ENCODE assay signal across 12 cellular contexts in the genomic region with DNA sequence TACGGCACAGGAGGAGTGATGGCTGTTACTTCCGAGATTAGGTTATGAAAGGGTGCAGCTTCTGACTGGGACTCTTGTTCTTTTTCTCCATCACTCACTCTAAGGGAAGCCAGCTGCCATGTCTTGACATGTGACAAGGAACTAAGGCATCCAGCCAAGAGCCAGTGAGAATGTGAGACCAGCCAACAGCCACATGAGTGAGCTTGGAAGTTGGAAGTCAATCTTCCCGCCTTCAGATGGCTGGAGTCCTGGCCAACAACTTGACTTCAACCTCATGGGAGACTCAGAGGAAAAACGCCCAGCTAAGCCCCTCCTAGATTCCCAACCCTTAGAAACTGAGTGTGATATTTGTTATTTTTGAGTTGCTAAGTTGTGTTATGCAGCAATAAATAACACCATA.
DNase-seq lines count a peak whose midpoint lies in the region; ATAC-seq and TF ChIP-seq lines count a peak whose summit lies in the region.
"Had no signal": no experiment of that assay in that cellular context is flagged by ENCODE, and none has a peak within 500 bp of the region (broad histone marks: within the 10 kb centered on the region; RNA-seq: fewer than 3 reads in every experiment).

No MANE protein-coding gene starts in this region.

- peaks cover 25 to 82% (median 31%) of the 10 kb centered on the region in 10 experiments for H3K4me1 ChIP-seq in BLaER1 treated with 17β-estradiol and CSF1 and Interleukin-3, amounts not matched to agents 10 nM and 100 nM
- H3K4me1 ChIP-seq in OCI-LY3 (ENCODE audit: low read length) (peaks cover 39% of the 10 kb centered on the region), mesenchymal stem cell (ENCODE audit: control insufficient read depth, insufficient read depth, low read depth, low read length) (peaks cover 14% of the 10 kb centered on the region)

- H3K27ac ChIP-seq in BLaER1 treated with 17β-estradiol and CSF1 and Interleukin-3, amounts not matched to agents 10 nM and 100 nM, result peak overlapping the region in 7 of 11 experiments; percentile 23 to 86 (median 63); a peak in 10 of 22 replicates
- H3K27ac ChIP-seq in OCI-LY3 (ENCODE audit: low read length) (peak overlapping the region; percentile 98), mesenchymal stem cell (ENCODE audit: low read length, poor library complexity, severe bottlenecking) (no peak overlapping the region)
- H3K27ac ChIP-seq: uterus had no signal

- H2BK15ac ChIP-seq in mesenchymal stem cell (ENCODE audit: low read depth, poor library complexity, severe bottlenecking), result no peak overlapping the region

- no peak overlapping the region for H3K27ac Mint-ChIP-seq in type B pancreatic cell
- no peak overlapping the region for H3K27ac Mint-ChIP-seq in CD14-positive monocyte

- no peaks in the 10 kb centered on the region for H3K27me3 Mint-ChIP-seq in type B pancreatic cell
- H3K27me3 Mint-ChIP-seq in CD14-positive monocyte (ENCODE audit: low read depth in 3 of 3), result peaks cover 0 to 3% (median 0%) of the 10 kb centered on the region in 3 donors

- H3K9me3 ChIP-seq in BLaER1 treated with 17β-estradiol and CSF1 and Interleukin-3, amounts not matched to agents 10 nM and 100 nM (replicated peaks in 1 of 11), result peaks cover 17 to 49% (median 40%) of the 10 kb centered on the region in 11 experiments
- H3K9me3 ChIP-seq in OCI-LY3 (ENCODE audit: insufficient read depth, low read length) (0 out of 2 replicates have a peak, but pooled peaks cover 4% of the 10 kb centered on the region), mesenchymal stem cell (ENCODE audit: control insufficient read depth, low read length) (peaks cover 5% of the 10 kb centered on the region)
- H3K9me3 ChIP-seq: mucosa of descending colon, uterus had no signal

- H4K20me1 ChIP-seq in BLaER1 treated with 17β-estradiol and CSF1 and Interleukin-3, amounts not matched to agents 10 nM and 100 nM, result no peaks in the 10 kb centered on the region
- no peaks in the 10 kb centered on the region for H4K20me1 ChIP-seq in OCI-LY3 (ENCODE audit: insufficient read depth, low read length)

- H3K4ac ChIP-seq in mesenchymal stem cell (ENCODE audit: low read depth in 1 of 2, low read length in 2 of 2), result no peak overlapping the region

- H3K9ac ChIP-seq in BLaER1 treated with 17β-estradiol and CSF1 and Interleukin-3, amounts not matched to agents 10 nM and 100 nM, result no peak overlapping the region; a peak in 1 of 22 replicates
- H3K9ac ChIP-seq in OCI-LY3 (ENCODE audit: low read length) (peak overlapping the region; percentile 64), mesenchymal stem cell (ENCODE audit: low read length) (no peak overlapping the region)

- H3K79me2 ChIP-seq in OCI-LY3 (ENCODE audit: low read length), result no peaks in the 10 kb centered on the region

- peak overlapping the region; percentile 3 for H4K91ac ChIP-seq in mesenchymal stem cell (ENCODE audit: low read length)

- 0 out of 22 replicates have a peak, but pooled peaks cover 0 to 3% (median 0%) of the 10 kb centered on the region in 11 experiments for H3K36me3 ChIP-seq in BLaER1 treated with 17β-estradiol and CSF1 and Interleukin-3, amounts not matched to agents 10 nM and 100 nM
- H3K36me3 ChIP-seq in OCI-LY3 (replicated peaks; ENCODE audit: low read depth, low read length) (peaks cover 3% of the 10 kb centered on the region), mesenchymal stem cell (ENCODE audit: control insufficient read depth in 1 of 2, insufficient read depth in 2 of 2, low read depth in 1 of 2, low read length in 2 of 2) (no peaks in the 10 kb centered on the region)
- H3K36me3 ChIP-seq: uterus had no signal

- peak overlapping the region; percentile 6 to 42 for H2BK12ac ChIP-seq in mesenchymal stem cell (ENCODE audit: low read length in 2 of 2)

- no peaks in the 10 kb centered on the region for H3K27me3 ChIP-seq in BLaER1 treated with 17β-estradiol and CSF1 and Interleukin-3, amounts not matched to agents 10 nM and 100 nM
- H3K27me3 ChIP-seq in OCI-LY3 (ENCODE audit: low read depth, low read length) (no peaks in the 10 kb centered on the region), mesenchymal stem cell (ENCODE audit: control insufficient read depth in 1 of 2, insufficient read depth in 1 of 2, low read length in 2 of 2) (no peaks in the 10 kb centered on the region)
- H3K27me3 ChIP-seq: uterus had no signal

- no peak overlapping the region for H2AFZ ChIP-seq in OCI-LY3 (ENCODE audit: low read depth, low read length)
- no peak overlapping the region for H2AFZ ChIP-seq in mesenchymal stem cell (ENCODE audit: low read depth, low read length)

- 100% methylated on average over 3 of the region's 4 CpGs for WGBS in mesenchymal stem cell

- peak overlapping the region in 1 of 2 experiments; percentile 2 for H3K18ac ChIP-seq in mesenchymal stem cell (ENCODE audit: low read depth in 1 of 2, low read length in 2 of 2)

- ATAC-seq in SK-N-SH treated with all-trans-retinoic acid at 6 μM for 48 hours (no peak), HG02938 (IDR thresholded peaks at IDR 0.05; ENCODE audit: unreplicated experiment) (no peak)
- ATAC-seq: mucosa of descending colon had no signal

- no peaks in the 10 kb centered on the region for H3K36me3 Mint-ChIP-seq in type B pancreatic cell
- H3K36me3 Mint-ChIP-seq in CD14-positive monocyte, result peaks cover 4 to 6% of the 10 kb centered on the region in 2 donors

- H2BK5ac ChIP-seq in mesenchymal stem cell (ENCODE audit: low read depth, low read length, poor library complexity, severe bottlenecking), result no peak overlapping the region

- H3K4me3 Mint-ChIP-seq in type B pancreatic cell, result no peak overlapping the region
- no peak overlapping the region for H3K4me3 Mint-ChIP-seq in CD14-positive monocyte

- H2AK5ac ChIP-seq in mesenchymal stem cell (ENCODE audit: low read length, severe bottlenecking), result peak overlapping the region; percentile 81

- H3K4me3 ChIP-seq in BLaER1 treated with 17β-estradiol and CSF1 and Interleukin-3, amounts not matched to agents 10 nM and 100 nM, result no peak overlapping the region
- H3K4me3 ChIP-seq in OCI-LY3 (ENCODE audit: low read length), result peak overlapping the region; percentile 63; the same call in 1 of the 2 replicates
- H3K4me3 ChIP-seq in epithelial cell of esophagus (ENCODE audit: low read length), result no peak overlapping the region
- H3K4me3 ChIP-seq in mesenchymal stem cell (ENCODE audit: insufficient read depth in 1 of 2, low read depth in 1 of 2, low read length in 2 of 2), result no peak overlapping the region
- H3K4me3 ChIP-seq: mucosa of descending colon, uterus had no signal

- DNase-seq in epithelial cell of esophagus (ENCODE audit: low read depth) (peak; percentile 27), mesenchymal stem cell (peak; percentile 14), type B pancreatic cell (ENCODE audit: extremely low spot score, unreplicated experiment) (no peak), CD14-positive monocyte (ENCODE audit: low spot score) (no peak)
- DNase-seq: CD8-positive, alpha-beta memory T cell; effector CD4-positive, alpha-beta T cell had no signal

- H3K9me3 Mint-ChIP-seq in type B pancreatic cell, result no peaks in the 10 kb centered on the region
- H3K9me3 Mint-ChIP-seq in CD14-positive monocyte, result peaks cover 0 to 8% (median 7%) of the 10 kb centered on the region in 7 donors

- no peaks in the 10 kb centered on the region for H3K79me1 ChIP-seq in mesenchymal stem cell (replicated peaks; ENCODE audit: low read length, poor library complexity, severe bottlenecking)

- H4K8ac ChIP-seq in mesenchymal stem cell (ENCODE audit: low read length), result peak overlapping the region; percentile 76

- H2BK120ac ChIP-seq in mesenchymal stem cell (ENCODE audit: low read depth, low read length), result peak overlapping the region; percentile 37

- H3K14ac ChIP-seq in mesenchymal stem cell (ENCODE audit: low read length in 2 of 2), result peak overlapping the region in 1 of 2 experiments; percentile 39

- H3K23ac ChIP-seq in mesenchymal stem cell (ENCODE audit: low read length in 2 of 2), result no peak overlapping the region

- TF ChIP-seq CTCF in OCI-LY3 (IDR thresholded peaks at IDR 0.05; ENCODE audit: low read depth, low read length) (no peak), epithelial cell of esophagus (IDR thresholded peaks at IDR 0.05; ENCODE audit: insufficient read depth, low read depth, low read length, missing control alignments) (no peak), type B pancreatic cell (conservative IDR thresholded peaks at IDR 0.05) (no peak), CD14-positive monocyte (IDR thresholded peaks at IDR 0.05) (no peak)

- peaks cover 14% of the 10 kb centered on the region for H3K4me1 Mint-ChIP-seq in type B pancreatic cell (ENCODE audit: unreplicated experiment)
- H3K4me1 Mint-ChIP-seq in CD14-positive monocyte, result peaks cover 32% of the 10 kb centered on the region

- intact Hi-C loops in CD14-positive monocyte (cut with micrococcal nuclease), result no loop called here

- peak overlapping the region; percentile 12 to 83 (median 59); a peak in 16 of 22 replicates for H3K4me2 ChIP-seq in BLaER1 treated with 17β-estradiol and CSF1 and Interleukin-3, amounts not matched to agents 10 nM and 100 nM
- H3K4me2 ChIP-seq in OCI-LY3 (ENCODE audit: low read length) (peak overlapping the region; percentile 75), mesenchymal stem cell (ENCODE audit: low read length, poor library complexity, severe bottlenecking) (no peak overlapping the region)

TF ChIP-seq in SK-N-SH treated with all-trans-retinoic acid at 6 μM for 48 hours, 23 proteins besides CTCF, POLR2A, EP300 and RAD21:
- TF ChIP-seq SNAI2 (CRISPR knock-in tag; IDR thresholded peaks at IDR 0.05), result no peak

Comparison
In these comparisons a context has a peak if more than half of its experiments do, and no peak if none do; other contexts are left out.
1. DNase-seq: peak in epithelial cell of esophagus (single experiment) and mesenchymal stem cell (single experiment); none in type B pancreatic cell (single experiment) and CD14-positive monocyte (single experiment).